In genomic region chr7:11830582-11831382, GRCh38 we compare ENCODE assay signal across 7 cellular contexts. TPM values are rescaled to one million over a fixed set of nuclear protein-coding genes. Genes with fewer than 3 reads are reported as not detected.
DNase-seq lines count a peak whose midpoint lies in the region; ATAC-seq, FAIRE-seq and TF ChIP-seq lines count a peak whose summit lies in the region.

No MANE protein-coding gene starts in this region.

- H3K27ac ChIP-seq in HCT116 (ENCODE audit: low read depth, low read length) (no peak overlapping the region), iPS-20b (ENCODE audit: low read length) (no peak overlapping the region), small intestine (ENCODE audit: low read depth in 1 of 2, low read length in 1 of 2) (no peak overlapping the region)

- TF ChIP-seq POLR2A in HCT116 (IDR thresholded peaks at IDR 0.05; ENCODE audit: borderline replicate concordance, extremely low read depth, insufficient read depth, insufficient read length) (no peak), GM12891 (IDR thresholded peaks at IDR 0.05; ENCODE audit: low read depth, low read length) (no peak)

- no peaks in the 10 kb centered on the region for H4K20me1 ChIP-seq in HCT116 (ENCODE audit: insufficient read depth)

- intact Hi-C loops in HCT116 (cut with micrococcal nuclease), result loop anchor here (2.0 to 10.0 kb wide), 3 partner anchors 404 to 1434 kb away; no protein-coding TSS in a partner anchor
- intact Hi-C loops in activated T-helper 2 cell treated with anti-CD3 and anti-CD28 coated beads, Interferon-gamma antibody, Interleukin-2, Interleukin-4, amounts not matched to agents 10 μg/mL and 5 μg/mL and 100 μg/mL, durations not matched to agents 14 hours and 24 hours and 36 hours (cut with micrococcal nuclease), result loop anchor here (10.0 kb wide), 1 partner anchor 494 kb away; no protein-coding TSS in a partner anchor

- no TSS peak for BruUV-seq in HCT116 (replicated peaks; lab: Mats Ljungman, UMichigan)

- H2AFZ ChIP-seq in HCT116 (ENCODE audit: low read depth, low read length, poor library complexity, severe bottlenecking), result peak overlapping the region; percentile 98

- POLR2A ChIA-PET in HCT116 (lab: Charles Lee), result no interaction called here

- FAIRE-seq in small intestine (lab: Jason Lieb, UNC) (no peak), GM12891 (lab: Jason Lieb, UNC) (no peak)

- CTCF ChIA-PET in HCT116 (lab: Charles Lee), result interaction anchor here (1.1 to 1.2 kb wide), 2 partner anchors 403 to 659 kb away, joined by 4 read pairs; no protein-coding TSS in a partner anchor

- H3K9ac ChIP-seq in HCT116 (ENCODE audit: low read length) (peak overlapping the region; percentile 48), iPS-20b (ENCODE audit: low read depth, low read length) (peak overlapping the region; percentile 60; the same call in 1 of the 2 replicates)

- no peak overlapping the region for H3K27ac Mint-ChIP-seq in activated naive CD8-positive, alpha-beta T cell
- H3K27ac Mint-ChIP-seq in activated T-helper 2 cell treated with anti-CD3 and anti-CD28 coated beads, Interferon-gamma antibody, Interleukin-2, Interleukin-4, amounts not matched to agents 10 μg/mL and 5 μg/mL and 100 μg/mL, durations not matched to agents 14 hours and 24 hours and 36 hours, result no peak overlapping the region

- no peak for DNase-seq in HCT116 (ENCODE audit: low read depth, low spot score)
- DNase-seq in small intestine, result peak; percentile 12
- DNase-seq in GM12891 (ENCODE audit: insufficient read length, low spot score), result no peak
- DNase-seq in activated T-helper 2 cell treated with anti-CD3 and anti-CD28 coated beads, Interferon-gamma antibody, Interleukin-2, Interleukin-4, amounts not matched to agents 10 μg/mL and 5 μg/mL and 100 μg/mL, durations not matched to agents 14 hours and 24 hours and 36 hours (ENCODE audit: low spot score), result no peak
- no peak for DNase-seq in KG1 (lab: John Stamatoyannopoulos, UW)

- H3K9me2 ChIP-seq in HCT116 (ENCODE audit: insufficient read depth), result no peaks in the 10 kb centered on the region

- no peaks in the 10 kb centered on the region for H3K36me3 ChIP-seq in HCT116 (ENCODE audit: control insufficient read depth in 1 of 2, insufficient read depth in 2 of 2, low read length in 2 of 2)
- no peaks in the 10 kb centered on the region for H3K36me3 ChIP-seq in iPS-20b (ENCODE audit: insufficient read depth, low read depth, low read length)
- H3K36me3 ChIP-seq in small intestine (ENCODE audit: control insufficient read depth in 2 of 2, insufficient read depth in 2 of 2, low read length in 2 of 2), result no peaks in the 10 kb centered on the region

- peak overlapping the region; percentile 42 for H3K4me3 Mint-ChIP-seq in activated naive CD8-positive, alpha-beta T cell
- no peak overlapping the region for H3K4me3 Mint-ChIP-seq in activated T-helper 2 cell treated with anti-CD3 and anti-CD28 coated beads, Interferon-gamma antibody, Interleukin-2, Interleukin-4, amounts not matched to agents 10 μg/mL and 5 μg/mL and 100 μg/mL, durations not matched to agents 14 hours and 24 hours and 36 hours (ENCODE audit: low read depth)

- no peaks in the 10 kb centered on the region for H3K9me3 Mint-ChIP-seq in activated naive CD8-positive, alpha-beta T cell (ENCODE audit: low read depth)
- H3K9me3 Mint-ChIP-seq in activated T-helper 2 cell treated with anti-CD3 and anti-CD28 coated beads, Interferon-gamma antibody, Interleukin-2, Interleukin-4, amounts not matched to agents 10 μg/mL and 5 μg/mL and 100 μg/mL, durations not matched to agents 14 hours and 24 hours and 36 hours, result no peaks in the 10 kb centered on the region

- no peaks in the 10 kb centered on the region for H3K36me3 Mint-ChIP-seq in activated naive CD8-positive, alpha-beta T cell
- H3K36me3 Mint-ChIP-seq in activated T-helper 2 cell treated with anti-CD3 and anti-CD28 coated beads, Interferon-gamma antibody, Interleukin-2, Interleukin-4, amounts not matched to agents 10 μg/mL and 5 μg/mL and 100 μg/mL, durations not matched to agents 14 hours and 24 hours and 36 hours (ENCODE audit: low read depth), result no peaks in the 10 kb centered on the region

- 2 to 5% (median 2%) methylated on average over 10 of the region's 10 CpGs for WGBS in small intestine, 3 donors

- H3K27me3 Mint-ChIP-seq in activated naive CD8-positive, alpha-beta T cell, result peaks cover 18% of the 10 kb centered on the region
- peaks cover 31% of the 10 kb centered on the region for H3K27me3 Mint-ChIP-seq in activated T-helper 2 cell treated with anti-CD3 and anti-CD28 coated beads, Interferon-gamma antibody, Interleukin-2, Interleukin-4, amounts not matched to agents 10 μg/mL and 5 μg/mL and 100 μg/mL, durations not matched to agents 14 hours and 24 hours and 36 hours (ENCODE audit: low read depth)

- peak; percentile 20 for ATAC-seq in HCT116

- H3K9me3 ChIP-seq in HCT116 (ENCODE audit: control insufficient read depth in 1 of 2, insufficient read depth in 1 of 2, low read depth in 1 of 2, low read length in 2 of 2) (no peaks in the 10 kb centered on the region), iPS-20b (ENCODE audit: insufficient read depth, low read depth, low read length) (no peaks in the 10 kb centered on the region), small intestine (ENCODE audit: control insufficient read depth, low read depth) (no peaks in the 10 kb centered on the region)

- RAD21 ChIA-PET in HCT116 (lab: Charles Lee; ENCODE audit: low non-redundant PET in 1 of 2, low total read pairs in 2 of 2, uncharacterized antibody in 2 of 2, unreplicated experiment in 2 of 2), result no interaction called here

- H3K4me3 ChIP-seq in HCT116 (replicated peaks in 1 of 2; ENCODE audit: low read depth in 1 of 2, low read length in 2 of 2) (peak overlapping the region; percentile 50 to 71), iPS-20b (ENCODE audit: low read length) (peak overlapping the region; percentile 82), small intestine (ENCODE audit: low read depth in 1 of 2, low read length in 2 of 2) (peak overlapping the region in 1 of 2 donors; percentile 45)

- H3K79me2 ChIP-seq in HCT116 (ENCODE audit: insufficient read depth, low read length), result no peaks in the 10 kb centered on the region

- peaks cover 13% of the 10 kb centered on the region for H3K4me1 Mint-ChIP-seq in activated naive CD8-positive, alpha-beta T cell (ENCODE audit: low read depth)
- peaks cover 6% of the 10 kb centered on the region for H3K4me1 Mint-ChIP-seq in activated T-helper 2 cell treated with anti-CD3 and anti-CD28 coated beads, Interferon-gamma antibody, Interleukin-2, Interleukin-4, amounts not matched to agents 10 μg/mL and 5 μg/mL and 100 μg/mL, durations not matched to agents 14 hours and 24 hours and 36 hours (ENCODE audit: low read depth)

- no peaks in the 10 kb centered on the region for H3K27me3 ChIP-seq in HCT116 (ENCODE audit: insufficient read depth, low read length)
- H3K27me3 ChIP-seq in iPS-20b (ENCODE audit: insufficient read depth, low read length), result peaks cover 19% of the 10 kb centered on the region; the same call in 1 of the 2 replicates
- H3K27me3 ChIP-seq in small intestine (ENCODE audit: control insufficient read depth in 2 of 2, insufficient read depth in 2 of 2, low read length in 2 of 2), result no peaks in the 10 kb centered on the region

- no peak for TF ChIP-seq CTCF in HCT116 (IDR thresholded peaks at IDR 0.05 in 2 of 3, conservative IDR thresholded peaks at IDR 0.05 in 1 of 3; ENCODE audit: borderline replicate concordance in 1 of 3, insufficient read depth in 1 of 3, low read depth in 2 of 3, low read length in 2 of 3)

- H3K4me1 ChIP-seq in HCT116 (ENCODE audit: control insufficient read depth in 1 of 2, insufficient read depth in 2 of 2, low read length in 2 of 2) (peaks cover 0 to 15% of the 10 kb centered on the region in 2 experiments; a peak in 1 of 4 replicates), iPS-20b (ENCODE audit: insufficient read depth, low read length) (peaks cover 3% of the 10 kb centered on the region; the same call in 1 of the 2 replicates), small intestine (ENCODE audit: control insufficient read depth in 2 of 2, insufficient read depth in 1 of 2, low read depth in 1 of 2, low read length in 1 of 2) (no peaks in the 10 kb centered on the region)

- H3K4me2 ChIP-seq in HCT116 (ENCODE audit: low read length), result peak overlapping the region; percentile 91

- TF ChIP-seq RAD21 in HCT116 (IDR thresholded peaks at IDR 0.05; ENCODE audit: low read depth), result no peak

TF ChIP-seq in HCT116, 20 proteins besides CTCF, POLR2A, EP300 and RAD21 (continues in another document):
- TF ChIP-seq ELF1 (IDR thresholded peaks at IDR 0.05; ENCODE audit: borderline replicate concordance, low read depth) (no peak), YY1 (IDR thresholded peaks at IDR 0.05; ENCODE audit: extremely low read depth, insufficient replicate concordance, low read depth, low read length) (no peak), MAX (IDR thresholded peaks at IDR 0.05) (no peak), CBX3 (IDR thresholded peaks at IDR 0.05; ENCODE audit: low read depth) (no peak), ATF3 (IDR thresholded peaks at IDR 0.05) (no peak)

TF ChIP-seq in GM12891, 5 proteins besides CTCF, POLR2A, EP300 and RAD21:
- no peak for TF ChIP-seq SPI1 (IDR thresholded peaks at IDR 0.05; ENCODE audit: low read depth, low read length)
- no peak for TF ChIP-seq POLR2AphosphoS5 (IDR thresholded peaks at IDR 0.05; ENCODE audit: low read depth, low read length)
- TF ChIP-seq TAF1 (IDR thresholded peaks at IDR 0.05; ENCODE audit: low read depth, low read length), result no peak
- no peak for TF ChIP-seq PAX5 (IDR thresholded peaks at IDR 0.05; ENCODE audit: insufficient read depth, low read length, severe bottlenecking)
- TF ChIP-seq POU2F2 (IDR thresholded peaks at IDR 0.05; ENCODE audit: low read depth, low read length), result no peak

RNA-seq across cellular contexts. Expression of gene THSD7A, which starts 1.2 kb away (rescaled TPM):
- 0.05 TPM for total RNA-seq in HCT116 (2021; ENCODE audit: unreplicated experiment)
- 0.01 and 0.14 TPM in 2 replicates for polyA plus RNA-seq in HCT116 (2012)
- 1 to 10 TPM in 1 of 3 donors, not detected in 2; 1.1 TPM for polyA plus RNA-seq in small intestine
- not detected for polyA plus RNA-seq in GM12891 (2012; ENCODE audit: low read depth, missing spikeins)
- not detected in 2 replicates for total RNA-seq in activated T-helper 2 cell treated with anti-CD3 and anti-CD28 coated beads, Interferon-gamma antibody, Interleukin-2, Interleukin-4, amounts not matched to agents 10 μg/mL and 5 μg/mL and 100 μg/mL, durations not matched to agents 14 hours and 24 hours and 36 hours
